In genomic region chr12:24617471-24617870, GRCh38 we compare ENCODE assay signal across 15 cellular contexts.
DNase-seq lines count a peak whose midpoint lies in the region; ATAC-seq and TF ChIP-seq lines count a peak whose summit lies in the region.
"Had no signal": no experiment of that assay in that cellular context is flagged by ENCODE, and none has a peak within 500 bp of the region (broad histone marks: within the 10 kb centered on the region; RNA-seq: fewer than 3 reads in every experiment).

No MANE protein-coding gene starts in this region.

- TF ChIP-seq CTCF in HEK293 (tag by site-specific recombination; IDR thresholded peaks at IDR 0.05) (no peak), activated B cell treated with CpG ODN at 0.5 μM for 24 hours (IDR thresholded peaks at IDR 0.05) (no peak), foreskin fibroblast (IDR thresholded peaks at IDR 0.05; ENCODE audit: low read depth, low read length) (no peak)

- H3K4me1 ChIP-seq in HEK293 (ENCODE audit: control insufficient read depth, insufficient read depth, low read length), result no peaks in the 10 kb centered on the region
- H3K4me1 ChIP-seq: BE2C, vagina had no signal

- H3K9me3 Mint-ChIP-seq in activated B cell treated with CpG ODN at 0.5 μM for 24 hours, result peaks cover 5% of the 10 kb centered on the region
- H3K9me3 Mint-ChIP-seq in naive thymus-derived CD8-positive, alpha-beta T cell, result peaks cover 0 to 12% (median 5%) of the 10 kb centered on the region in 9 donors
- H3K9me3 Mint-ChIP-seq: memory B cell had no signal

- H3K4me3 Mint-ChIP-seq in activated B cell treated with CpG ODN at 0.5 μM for 24 hours, result no peak overlapping the region
- H3K4me3 Mint-ChIP-seq in naive thymus-derived CD8-positive, alpha-beta T cell, result no peak overlapping the region
- H3K4me3 Mint-ChIP-seq: memory B cell; stimulated activated naive CD8-positive, alpha-beta T cell treated with anti-CD3 and anti-CD28 coated beads, Interleukin-15, amount 100 ng/mL, for 72 hours had no signal

- DNase-seq in activated B cell treated with CpG ODN at 0.5 μM for 24 hours (no peak), foreskin fibroblast (peak; percentile 30 to 32), retina (peak; percentile 4)
- DNase-seq in naive thymus-derived CD8-positive, alpha-beta T cell, result no peak
- DNase-seq: BE2C; DMS 273 treated with DMSO at 0.1 percent for 48 hours; GM23248; NCI-H1105 treated with DMSO at 0.1 percent for 48 hours; stimulated activated naive CD8-positive, alpha-beta T cell treated with anti-CD3 and anti-CD28 coated beads, Interleukin-15, amount 100 ng/mL, for 72 hours had no signal

- CTCF ChIA-PET in HEK293 (lab: Yijun Ruan, JAX) (interaction anchor here (0.6 kb wide), 1 partner anchor 504 kb away, joined by 3 read pairs; no protein-coding TSS in a partner anchor), activated B cell treated with CpG ODN at 0.5 μM for 24 hours (lab: Charles Lee) (no interaction called here)

- H3K9me3 ChIP-seq in HEK293 (ENCODE audit: control insufficient read depth, insufficient read depth, low read depth, low read length), result no peaks in the 10 kb centered on the region; the same call in 1 of the 2 replicates
- H3K9me3 ChIP-seq: vagina had no signal

- H3K27ac Mint-ChIP-seq in activated B cell treated with CpG ODN at 0.5 μM for 24 hours, result no peak overlapping the region
- H3K27ac Mint-ChIP-seq in naive thymus-derived CD8-positive, alpha-beta T cell, result no peak overlapping the region
- H3K27ac Mint-ChIP-seq: memory B cell; stimulated activated naive CD8-positive, alpha-beta T cell treated with anti-CD3 and anti-CD28 coated beads, Interleukin-15, amount 100 ng/mL, for 72 hours had no signal

- H3K36me3 Mint-ChIP-seq in activated B cell treated with CpG ODN at 0.5 μM for 24 hours (ENCODE audit: low read depth), result no peaks in the 10 kb centered on the region
- H3K36me3 Mint-ChIP-seq in naive thymus-derived CD8-positive, alpha-beta T cell, result no peaks in the 10 kb centered on the region
- H3K36me3 Mint-ChIP-seq: memory B cell had no signal

- POLR2A ChIA-PET in HEK293 (lab: Yijun Ruan, JAX), result no interaction called here
- POLR2A ChIA-PET in activated B cell treated with CpG ODN at 0.5 μM for 24 hours (lab: Charles Lee), result no interaction called here
- POLR2A ChIA-PET in naive thymus-derived CD8-positive, alpha-beta T cell (lab: Charles Lee), result no interaction called here

- no peaks in the 10 kb centered on the region for H3K36me3 ChIP-seq in HEK293 (ENCODE audit: control insufficient read depth in 2 of 2, insufficient read depth in 1 of 2, low read length in 2 of 2)
- H3K36me3 ChIP-seq: BE2C, vagina had no signal

- no peak overlapping the region for H3K27ac ChIP-seq in HEK293 (ENCODE audit: extremely low read depth, low read depth, low read length)
- H3K27ac ChIP-seq: GM23248, vagina had no signal

- H3K27me3 Mint-ChIP-seq in activated B cell treated with CpG ODN at 0.5 μM for 24 hours, result no peaks in the 10 kb centered on the region
- no peaks in the 10 kb centered on the region for H3K27me3 Mint-ChIP-seq in naive thymus-derived CD8-positive, alpha-beta T cell
- H3K27me3 Mint-ChIP-seq: memory B cell; stimulated activated naive CD8-positive, alpha-beta T cell treated with anti-CD3 and anti-CD28 coated beads, Interleukin-15, amount 100 ng/mL, for 72 hours had no signal

- ATAC-seq in activated B cell treated with CpG ODN at 0.5 μM for 24 hours (ENCODE audit: low read depth) (peak; percentile 25), HG02610 (IDR thresholded peaks at IDR 0.05; ENCODE audit: unreplicated experiment) (no peak), GM19397 (IDR thresholded peaks at IDR 0.05; ENCODE audit: unreplicated experiment) (no peak), HG02870 (IDR thresholded peaks at IDR 0.05; ENCODE audit: unreplicated experiment) (no peak)
- no peak for ATAC-seq in naive thymus-derived CD8-positive, alpha-beta T cell
- ATAC-seq: stimulated activated naive CD8-positive, alpha-beta T cell treated with anti-CD3 and anti-CD28 coated beads, Interleukin-15, amount 100 ng/mL, for 72 hours had no signal

- peaks cover 6% of the 10 kb centered on the region for H3K4me1 Mint-ChIP-seq in activated B cell treated with CpG ODN at 0.5 μM for 24 hours
- H3K4me1 Mint-ChIP-seq in naive thymus-derived CD8-positive, alpha-beta T cell, result no peaks in the 10 kb centered on the region
- H3K4me1 Mint-ChIP-seq: stimulated activated naive CD8-positive, alpha-beta T cell treated with anti-CD3 and anti-CD28 coated beads, Interleukin-15, amount 100 ng/mL, for 72 hours had no signal

- H3K4me3 ChIP-seq in HEK293 (ENCODE audit: low read depth, low read length) (no peak overlapping the region), foreskin fibroblast (ENCODE audit: low read depth in 1 of 2, low read length in 2 of 2) (no peak overlapping the region)
- H3K4me3 ChIP-seq: GM23248, vagina had no signal

- intact Hi-C loops in activated B cell treated with CpG ODN at 0.5 μM for 24 hours (cut with micrococcal nuclease), result loop anchor here (10.0 kb wide), 1 partner anchor 1763 kb away; no protein-coding TSS in a partner anchor

TF ChIP-seq in HEK293, 187 proteins besides CTCF, POLR2A, EP300 and RAD21:
- TF ChIP-seq GLIS1 (tag by site-specific recombination; IDR thresholded peaks at IDR 0.05), result peak; percentile 19; the same call in 1 of the 2 replicates
- no peak for TF ChIP-seq ZNF544 (tag by site-specific recombination; IDR thresholded peaks at IDR 0.05)
- 0 out of 2 replicates have a peak, but pooled peaks have one; percentile 19 for TF ChIP-seq ZIC2 (tag by site-specific recombination; IDR thresholded peaks at IDR 0.05)
TF ChIP-seq in HEK293: peak in this region for 2.

Comparison
In these comparisons a context has a peak if more than half of its experiments do, and no peak if none do; other contexts are left out.
1. DNase-seq: peak in foreskin fibroblast (2 of 2) and retina (single experiment); none in activated B cell treated with CpG ODN at 0.5 μM for 24 hours (single experiment) and naive thymus-derived CD8-positive, alpha-beta T cell (0 of 10).